Comparison of ENCODE assay signal across 8 cellular contexts in the genomic region with DNA sequence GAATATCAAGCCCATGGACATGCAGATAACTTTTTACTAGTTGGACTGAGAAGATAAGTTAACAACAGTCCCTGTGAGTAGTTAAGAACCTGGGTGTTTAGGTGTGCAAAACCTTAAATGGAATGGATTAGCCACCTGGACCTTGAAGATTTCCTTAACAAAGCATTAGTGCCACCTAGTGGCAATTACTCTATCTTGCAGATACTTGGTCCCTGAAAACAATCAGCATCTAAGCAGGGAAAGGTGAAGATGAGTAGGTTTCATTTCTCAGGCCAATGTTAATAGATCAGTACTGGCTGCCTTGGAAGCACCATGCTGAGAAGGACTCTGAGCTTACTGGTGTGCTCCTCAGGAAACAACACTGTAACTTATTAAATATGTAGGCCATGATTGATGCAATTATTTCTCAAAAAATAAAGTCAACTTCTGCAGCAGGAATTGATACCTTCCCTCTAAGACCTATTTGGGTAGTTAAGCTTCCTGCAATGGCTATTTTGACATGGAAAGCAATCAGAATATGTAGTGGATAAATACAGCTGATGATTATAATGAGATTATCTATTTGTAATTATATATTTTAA.
A peak's percentile ranks its signal among the peaks of the same experiment; 100 is the strongest.
DNase-seq lines count a peak whose midpoint lies in the region; ATAC-seq and TF ChIP-seq lines count a peak whose summit lies in the region.

No MANE protein-coding gene starts in this region.

- no peaks in the 10 kb centered on the region for H3K4me1 ChIP-seq in thyroid gland

- H3K9me3 Mint-ChIP-seq in brain: no peaks in the 10 kb centered on the region

- H3K27me3 ChIP-seq in kidney epithelial cell (ENCODE audit: control insufficient read depth, insufficient read depth, low read length) (no peaks in the 10 kb centered on the region), thyroid gland (no peaks in the 10 kb centered on the region)

- no peak overlapping the region for H3K4me3 Mint-ChIP-seq in brain

- ATAC-seq in GM19463 (IDR thresholded peaks at IDR 0.05; ENCODE audit: unreplicated experiment) (peak; percentile 94), HG03457 (IDR thresholded peaks at IDR 0.05; ENCODE audit: unreplicated experiment) (peak; percentile 82)

- H3K4me1 Mint-ChIP-seq in brain: no peaks in the 10 kb centered on the region

- H3K27me3 Mint-ChIP-seq in brain: no peaks in the 10 kb centered on the region

- H3K36me3 ChIP-seq in kidney epithelial cell (ENCODE audit: control insufficient read depth, insufficient read depth, low read length) (no peaks in the 10 kb centered on the region), thyroid gland (no peaks in the 10 kb centered on the region)

- intact Hi-C loops in thyroid gland (cut with DNase I): loop anchor here (5.0 to 10.0 kb wide), 2 partner anchors 151 to 808 kb away; partner anchors contain the start of gene DAZL

- TF ChIP-seq POLR2A in thyroid gland (IDR thresholded peaks at IDR 0.05): no peak

- no peaks in the 10 kb centered on the region for H3K36me3 Mint-ChIP-seq in brain

- no peak overlapping the region for H3K27ac Mint-ChIP-seq in brain

- TF ChIP-seq CTCF in brain (conservative IDR thresholded peaks at IDR 0.05) (peak; percentile 62 to 75), kidney epithelial cell (IDR thresholded peaks at IDR 0.05; ENCODE audit: insufficient read depth, low read length, poor library complexity, severe bottlenecking) (peak; percentile 68), thyroid gland (IDR thresholded peaks at IDR 0.05) (peak; percentile 57 to 78 (median 73))

- DNase-seq in DMS153 (lab: John Stamatoyannopoulos, UW) (peak; percentile 3), DMS153 treated with DMSO at 0.1 percent for 48 hours (lab: John Stamatoyannopoulos, UW; ENCODE audit: unreplicated experiment) (no peak), NCI-H69 (lab: John Stamatoyannopoulos, UW) (peak; percentile 92), kidney epithelial cell (ENCODE audit: low read depth) (peak; percentile 41), thyroid gland (no peak)

- H3K27ac ChIP-seq in thyroid gland: no peak overlapping the region

- H3K4me3 ChIP-seq in kidney epithelial cell (ENCODE audit: low read depth, low read length): no peak overlapping the region
- H3K4me3 ChIP-seq in thyroid gland (replicated peaks in 1 of 3): no peak overlapping the region

- no peaks in the 10 kb centered on the region for H3K9me3 ChIP-seq in thyroid gland

Comparison
In these comparisons a context has a peak if more than half of its experiments do, and no peak if none do; other contexts are left out.
1. DNase-seq: peak in DMS153 (single experiment), NCI-H69 (single experiment) and kidney epithelial cell (single experiment); none in DMS153 treated with DMSO at 0.1 percent for 48 hours (single experiment) and thyroid gland (0 of 2).
2. Peak in every context shown above with its lines, with median percentiles within 50 percentile points of each other: CTCF ChIP-seq.